8 cellular contexts compared by ENCODE assay signal in genomic region chr18:34707670-34708069, GRCh38. TPM values are rescaled to one million over a fixed set of nuclear protein-coding genes. Genes with fewer than 3 reads are reported as not detected.
DNase-seq lines count a peak whose midpoint lies in the region; ATAC-seq and TF ChIP-seq lines count a peak whose summit lies in the region.

No MANE protein-coding gene starts in this region.

- H3K4me1 ChIP-seq in HAP-1 = peaks cover 35% of the 10 kb centered on the region
- peaks cover 0 to 39% (median 13%) of the 10 kb centered on the region in 3 donors for H3K4me1 ChIP-seq in esophagus squamous epithelium
- peaks cover 50% of the 10 kb centered on the region for H3K4me1 ChIP-seq in psoas muscle

- H3K9me3 ChIP-seq in HAP-1 = no peaks in the 10 kb centered on the region
- no peaks in the 10 kb centered on the region for H3K9me3 ChIP-seq in esophagus squamous epithelium
- no peaks in the 10 kb centered on the region for H3K9me3 ChIP-seq in psoas muscle

- H3K27me3 ChIP-seq in HAP-1 (ENCODE audit: low read depth) (no peaks in the 10 kb centered on the region), esophagus squamous epithelium (no peaks in the 10 kb centered on the region), psoas muscle (ENCODE audit: insufficient read depth in 3 of 3, low read length in 2 of 3) (no peaks in the 10 kb centered on the region)

- intact Hi-C loops in esophagus squamous epithelium (cut with DNase I) (no loop called here), psoas muscle (cut with DNase I) (loop anchor here in 1 of 2 donors (5.0 kb wide), 1 partner anchor 45 kb away; no protein-coding TSS in a partner anchor)

- peak; percentile 68 to 81 for DNase-seq in HAP-1 (ENCODE audit: low spot score in 2 of 2)
- DNase-seq in NCI-H774 (lab: John Stamatoyannopoulos, UW) = peak; percentile 37
- no peak for DNase-seq in esophagus squamous epithelium (lab: John Stamatoyannopoulos, UW)
- peak in 1 of 2 donors; percentile 54 for DNase-seq in psoas muscle
- DNase-seq in cortex of kidney (lab: John Stamatoyannopoulos, UW) = no peak
- DNase-seq in activated CD4-positive, alpha-beta T cell treated with anti-CD3 and anti-CD28 coated beads for 48 hours = no peak

- TF ChIP-seq CTCF in esophagus squamous epithelium (IDR thresholded peaks at IDR 0.05) = no peak
- TF ChIP-seq CTCF in psoas muscle (IDR thresholded peaks at IDR 0.05) = no peak

- ATAC-seq in psoas muscle (peak; percentile 53 to 84 (median 64)), HG02852 (IDR thresholded peaks at IDR 0.05; ENCODE audit: unreplicated experiment) (no peak), HG02678 (IDR thresholded peaks at IDR 0.05; ENCODE audit: unreplicated experiment) (no peak)

- H3K36me3 ChIP-seq in HAP-1 (replicated peaks) (no peaks in the 10 kb centered on the region), esophagus squamous epithelium (no peaks in the 10 kb centered on the region), psoas muscle (ENCODE audit: insufficient read depth in 1 of 2, low read depth in 1 of 2) (no peaks in the 10 kb centered on the region)

- no peak overlapping the region for H3K4me3 ChIP-seq in HAP-1
- no peak overlapping the region for H3K4me3 ChIP-seq in esophagus squamous epithelium
- H3K4me3 ChIP-seq in psoas muscle = peak overlapping the region; percentile 32

- in situ Hi-C loops in HAP-1 (cut with MboI; ENCODE audit: low sequenced_read_pairs) = no loop called here

- whole genome bisulfite sequencing in esophagus squamous epithelium, 2 donors = 22 to 34% methylated on average over 4 of the region's 4 CpGs
- 2 to 3% (median 2%) methylated on average over 4 of the region's 4 CpGs for WGBS in psoas muscle, 3 donors

- H3K27ac ChIP-seq in esophagus squamous epithelium = peak overlapping the region; percentile 8 to 80 (median 62)
- peak overlapping the region; percentile 73 for H3K27ac ChIP-seq in psoas muscle

- no peak for TF ChIP-seq POLR2A in esophagus squamous epithelium (IDR thresholded peaks at IDR 0.05)

RNA-seq across cellular contexts. Expression of gene DTNA, which starts 2.4 kb away (rescaled TPM):
- total RNA-seq in esophagus squamous epithelium = 10 to 100 TPM in 2 of 4 donors, 1 to 10 TPM in 2; 1.7 to 75.0 (median 17.2) TPM
- total RNA-seq in psoas muscle = 100 to 1,000 TPM in 1 of 4 donors, 10 to 100 TPM in 3; 82.0 to 103 (median 94.2) TPM
- polyA plus RNA-seq in psoas muscle = 10 to 100 TPM; 12.6 to 61.6 (median 36.0) TPM

Comparison
In these comparisons a context has a peak if more than half of its experiments do, and no peak if none do; other contexts are left out.
1. DNase-seq: peak in HAP-1 (2 of 2) and NCI-H774 (single experiment); none in esophagus squamous epithelium (single experiment), cortex of kidney (single experiment) and activated CD4-positive, alpha-beta T cell treated with anti-CD3 and anti-CD28 coated beads for 48 hours (single experiment).
2. ATAC-seq: peak in psoas muscle (4 of 4); none in HG02852 (single experiment) and HG02678 (single experiment).